ENCODE assay signal across 1 cellular context in genomic region chr17:75557075-75557851, GRCh38.
TF ChIP-seq lines count a peak whose summit lies in the region.

No MANE protein-coding gene starts in this region.

TF ChIP-seq in K562, 482 proteins besides CTCF, POLR2A, EP300 and RAD21 (continued from another document):
- no peak for TF ChIP-seq ZNF318 (IDR thresholded peaks at IDR 0.05; ENCODE audit: borderline replicate concordance in 1 of 2, low read depth in 1 of 2)
- TF ChIP-seq POLR2AphosphoS5 (IDR thresholded peaks at IDR 0.05; ENCODE audit: control insufficient read depth, insufficient read depth, low read depth, low read length): no peak
- no peak for TF ChIP-seq SAP30 (IDR thresholded peaks at IDR 0.05; ENCODE audit: borderline replicate concordance, insufficient read depth, low read depth, low read length, poor library complexity, severe bottlenecking)
- no peak for TF ChIP-seq HDAC6 (IDR thresholded peaks at IDR 0.05; ENCODE audit: low read depth, low read length)
- peak; percentile 92 for TF ChIP-seq FOSL1 (tag; conservative IDR thresholded peaks at IDR 0.05)
- no peak for TF ChIP-seq NR2F6 (CRISPR knock-in tag; IDR thresholded peaks at IDR 0.05)
- no peak for TF ChIP-seq RBM14 (IDR thresholded peaks at IDR 0.05; ENCODE audit: borderline replicate concordance, insufficient read depth, low read depth, low read length)
- TF ChIP-seq ATF4 (CRISPR knock-in tag; IDR thresholded peaks at IDR 0.05): no peak
- no peak for TF ChIP-seq E2F8 (IDR thresholded peaks at IDR 0.05; ENCODE audit: low read depth, partially characterized antibody)
- TF ChIP-seq ARID3A (IDR thresholded peaks at IDR 0.05; ENCODE audit: borderline replicate concordance, low read depth, low read length): no peak
- no peak for TF ChIP-seq ZEB2 (IDR thresholded peaks at IDR 0.05)
